Comparison of ENCODE assay signal across 9 cellular contexts in the genomic region with DNA sequence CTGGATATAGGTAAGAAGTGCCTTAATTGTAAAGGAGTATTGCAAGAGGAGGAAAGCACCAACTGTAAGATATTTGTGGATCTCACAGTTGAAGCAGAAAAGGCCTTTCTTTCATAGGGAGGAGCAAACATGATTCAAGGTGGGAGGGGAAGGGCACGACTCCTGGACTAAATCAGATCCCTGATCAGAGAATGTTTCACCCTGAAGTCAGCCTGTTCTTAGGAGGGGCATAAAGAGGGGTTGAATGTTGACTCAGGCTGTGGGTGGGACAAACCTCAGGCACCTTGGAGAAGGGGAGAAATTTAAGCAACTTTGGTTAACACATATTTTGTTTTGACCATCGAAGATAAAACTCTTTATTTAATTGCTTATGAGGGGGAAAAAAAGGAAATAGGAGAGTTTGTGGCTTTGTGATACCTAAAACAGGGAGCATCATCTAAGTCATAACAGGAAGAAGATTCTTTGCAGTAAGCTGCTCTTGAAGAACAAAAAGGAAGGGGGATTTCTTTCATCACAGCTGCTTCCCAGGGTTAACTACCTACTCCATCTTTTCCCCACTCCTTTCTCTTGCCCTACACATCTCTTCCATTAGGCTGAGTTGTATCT.
DNase-seq lines count a peak whose midpoint lies in the region; ATAC-seq and TF ChIP-seq lines count a peak whose summit lies in the region.
"Had no signal": no experiment of that assay in that cellular context is flagged by ENCODE, and none has a peak within 500 bp of the region (broad histone marks: within the 10 kb centered on the region; RNA-seq: fewer than 3 reads in every experiment).

No MANE protein-coding gene starts in this region.

- H3K27ac Mint-ChIP-seq in Caco-2 (ENCODE audit: unreplicated experiment), result peak overlapping the region; percentile 100
- H3K27ac Mint-ChIP-seq in naive thymus-derived CD4-positive, alpha-beta T cell, result peak overlapping the region; percentile 74 to 100 (median 98)

- intact Hi-C loops in Caco-2 (cut with micrococcal nuclease; ENCODE audit: unreplicated experiment), result no loop called here
- intact Hi-C loops in naive thymus-derived CD4-positive, alpha-beta T cell (cut with micrococcal nuclease), result loop anchor here (2.0 to 10.0 kb wide), 4 partner anchors 154 to 643 kb away; a partner anchor contains a TSS

- H3K36me3 ChIP-seq in Caco-2 (ENCODE audit: control insufficient read depth, insufficient read depth, low read length) (peaks cover 3% of the 10 kb centered on the region; the same call in 1 of the 2 replicates), adipocyte (ENCODE audit: control insufficient read depth, insufficient read depth, low read length, severe bottlenecking) (peaks cover 13% of the 10 kb centered on the region)
- peaks cover 0 to 6% (median 0%) of the 10 kb centered on the region in 3 experiments for H3K36me3 ChIP-seq in naive thymus-derived CD4-positive, alpha-beta T cell (ENCODE audit: control insufficient read depth in 2 of 3, insufficient read depth in 3 of 3, low read length in 3 of 3)

- H3K4me1 Mint-ChIP-seq in Caco-2 (ENCODE audit: low read depth, unreplicated experiment), result peaks cover 12% of the 10 kb centered on the region
- peaks cover 34 to 62% (median 57%) of the 10 kb centered on the region in 7 donors for H3K4me1 Mint-ChIP-seq in naive thymus-derived CD4-positive, alpha-beta T cell

- BruUV-seq in Caco-2 (replicated peaks; lab: Mats Ljungman, UMichigan), result no TSS peak

- H3K36me3 Mint-ChIP-seq in Caco-2 (ENCODE audit: insufficient read depth, unreplicated experiment), result peaks cover 47% of the 10 kb centered on the region
- H3K36me3 Mint-ChIP-seq in naive thymus-derived CD4-positive, alpha-beta T cell, result peaks cover 0 to 61% (median 38%) of the 10 kb centered on the region in 5 donors

- POLR2A ChIA-PET in Caco-2 (lab: Charles Lee), result no interaction called here
- POLR2A ChIA-PET in naive thymus-derived CD4-positive, alpha-beta T cell (lab: Charles Lee), result interaction anchor here (0.8 to 4.7 kb wide), 4 partner anchors 9 to 535 kb away, joined by 3 to 74 read pairs (median 3); a partner anchor contains a TSS

- no peak for DNase-seq in Caco-2
- no peak for DNase-seq in adipocyte (ENCODE audit: low read depth)
- DNase-seq in naive thymus-derived CD4-positive, alpha-beta T cell, result no peak
- no peak for DNase-seq in DMS114 treated with DMSO at 0.1 percent for 48 hours (lab: John Stamatoyannopoulos, UW; ENCODE audit: unreplicated experiment)
- DNase-seq: KG1 had no signal

- H3K4me3 ChIP-seq in Caco-2 (ENCODE audit: low read depth, low read length) (no peak overlapping the region), adipocyte (ENCODE audit: low read length) (peak overlapping the region; percentile 92)
- peak overlapping the region; percentile 98 for H3K4me3 ChIP-seq in naive thymus-derived CD4-positive, alpha-beta T cell (ENCODE audit: low read length)

- no peaks in the 10 kb centered on the region for H3K4me1 ChIP-seq in Caco-2
- H3K4me1 ChIP-seq in adipocyte (ENCODE audit: control insufficient read depth, insufficient read depth, low read length), result peaks cover 8% of the 10 kb centered on the region
- peaks cover 15 to 32% of the 10 kb centered on the region in 2 donors for H3K4me1 ChIP-seq in naive thymus-derived CD4-positive, alpha-beta T cell (ENCODE audit: control insufficient read depth in 2 of 2, insufficient read depth in 2 of 2, low read length in 2 of 2)

- H3K9ac ChIP-seq in adipocyte (ENCODE audit: low read length), result no peak overlapping the region

- H3K4me3 Mint-ChIP-seq in Caco-2 (ENCODE audit: unreplicated experiment), result peak overlapping the region; percentile 99
- H3K4me3 Mint-ChIP-seq in naive thymus-derived CD4-positive, alpha-beta T cell, result peak overlapping the region; percentile 78 to 100 (median 99)

- H3K9me3 ChIP-seq in Caco-2, result no peaks in the 10 kb centered on the region
- H3K9me3 ChIP-seq in adipocyte (ENCODE audit: control insufficient read depth, low read length), result no peaks in the 10 kb centered on the region
- H3K9me3 ChIP-seq in naive thymus-derived CD4-positive, alpha-beta T cell (ENCODE audit: control insufficient read depth in 2 of 3, low read length in 3 of 3), result no peaks in the 10 kb centered on the region
- H3K9me3 ChIP-seq: esophagus muscularis mucosa had no signal

- peak overlapping the region; percentile 46 for H3K27ac ChIP-seq in naive thymus-derived CD4-positive, alpha-beta T cell (ENCODE audit: low read depth, low read length)

- no peak for TF ChIP-seq CTCF in Caco-2 (IDR thresholded peaks at IDR 0.05; ENCODE audit: insufficient read depth in 1 of 2, low read depth in 1 of 2, low read length in 1 of 2, severe bottlenecking in 1 of 2, unreplicated experiment in 1 of 2)

- CTCF ChIA-PET in Caco-2 (lab: Charles Lee), result no interaction called here
- CTCF ChIA-PET in naive thymus-derived CD4-positive, alpha-beta T cell (lab: Charles Lee), result interaction anchor here (1.0 kb wide), 1 partner anchor 153 kb away, joined by 3 read pairs; no protein-coding TSS in a partner anchor

- H3K9me3 Mint-ChIP-seq in Caco-2 (ENCODE audit: unreplicated experiment), result no peaks in the 10 kb centered on the region
- H3K9me3 Mint-ChIP-seq in naive thymus-derived CD4-positive, alpha-beta T cell, result peaks cover 0 to 8% (median 0%) of the 10 kb centered on the region in 11 donors

- H3K27me3 Mint-ChIP-seq in Caco-2 (ENCODE audit: insufficient read depth, unreplicated experiment), result no peaks in the 10 kb centered on the region
- no peaks in the 10 kb centered on the region for H3K27me3 Mint-ChIP-seq in naive thymus-derived CD4-positive, alpha-beta T cell

- peak; percentile 26 for ATAC-seq in HG02610 (IDR thresholded peaks at IDR 0.05; ENCODE audit: unreplicated experiment)
- ATAC-seq in naive thymus-derived CD4-positive, alpha-beta T cell, result no peak
- no peak for ATAC-seq in HG03469 (IDR thresholded peaks at IDR 0.05; ENCODE audit: unreplicated experiment)
- ATAC-seq in GM18511 (IDR thresholded peaks at IDR 0.05; ENCODE audit: unreplicated experiment), result no peak

- no peaks in the 10 kb centered on the region for H3K27me3 ChIP-seq in Caco-2 (replicated peaks; ENCODE audit: control insufficient read depth, insufficient read depth, low read length)
- no peaks in the 10 kb centered on the region for H3K27me3 ChIP-seq in adipocyte (replicated peaks; ENCODE audit: control insufficient read depth, insufficient read depth, low read length)
- H3K27me3 ChIP-seq in naive thymus-derived CD4-positive, alpha-beta T cell (ENCODE audit: control insufficient read depth in 2 of 2, insufficient read depth in 2 of 2, low read length in 2 of 2), result no peaks in the 10 kb centered on the region
- H3K27me3 ChIP-seq: esophagus muscularis mucosa had no signal
